17 cellular contexts compared by ENCODE assay signal in genomic region chr2:167489307-167489706, GRCh38.
"Had no signal": no experiment of that assay in that cellular context is flagged by ENCODE, and none has a peak within 500 bp of the region (broad histone marks: within the 10 kb centered on the region; RNA-seq: fewer than 3 reads in every experiment).

No MANE protein-coding gene starts in this region.

- H3K27me3 ChIP-seq: ascending aorta, right atrium auricular region, spleen, tibial artery had no signal

- H3K27me3 Mint-ChIP-seq: activated CD4-positive, alpha-beta T cell treated with anti-CD3 and anti-CD28 coated beads, Interleukin-2, amount 10 ng/mL, durations not matched to agents 24 days and 14 days; naive B cell; progenitor cell of endocrine pancreas had no signal

- DNase-seq: activated CD4-positive, alpha-beta T cell treated with anti-CD3 and anti-CD28 coated beads, Interleukin-2, amount 10 ng/mL, durations not matched to agents 24 days and 14 days; activated CD8-positive, alpha-beta T cell treated with anti-CD3 and anti-CD28 coated beads, Interleukin-2, amount 10 ng/mL, durations not matched to agents 7 days and 5 days; dermis blood vessel endothelial cell; effector memory CD4-positive, alpha-beta T cell; left colon; mesenchymal stem cell; naive B cell; SK-N-SH; spleen; stimulated activated CD4-positive, alpha-beta T cell treated with anti-CD3 and anti-CD28 coated beads, Interleukin-4, amount 100 ng/mL, for 1 hour; stimulated activated naive CD8-positive, alpha-beta T cell treated with anti-CD3 and anti-CD28 coated beads, Interleukin-15, Interleukin-2, amounts not matched to agents 100 U/mL and 50 U/mL, for 24 hours; tibial artery had no signal

- H3K9me3 Mint-ChIP-seq: activated CD4-positive, alpha-beta T cell treated with anti-CD3 and anti-CD28 coated beads, Interleukin-2, amount 10 ng/mL, durations not matched to agents 24 days and 14 days; activated naive CD4-positive, alpha-beta T cell treated with anti-CD3 and anti-CD28 coated beads, Interleukin-2, amount 50 U/mL, for 72 hours had no signal

- H3K4me1 ChIP-seq: ascending aorta, right atrium auricular region, spleen had no signal

- H3K36me3 ChIP-seq: ascending aorta, right atrium auricular region, spleen, tibial artery had no signal

- H3K27ac ChIP-seq: ascending aorta, right atrium auricular region, spleen, tibial artery had no signal

- ATAC-seq: activated CD4-positive, CD25-positive, alpha-beta regulatory T cell treated with anti-CD3 and anti-CD28 coated beads, Interleukin-2, amount 50 U/mL, for 24 hours; activated CD8-positive, alpha-beta T cell treated with anti-CD3 and anti-CD28 coated beads, Interleukin-2, amount 10 ng/mL, durations not matched to agents 7 days and 5 days; activated naive CD4-positive, alpha-beta T cell treated with anti-CD3 and anti-CD28 coated beads, Interleukin-2, amount 50 U/mL, for 72 hours; left colon; stimulated activated naive CD8-positive, alpha-beta T cell treated with anti-CD3 and anti-CD28 coated beads, Interleukin-15, Interleukin-2, amounts not matched to agents 100 U/mL and 50 U/mL, for 24 hours had no signal

- H3K4me3 ChIP-seq: ascending aorta, right atrium auricular region, spleen, tibial artery had no signal

- H3K27ac Mint-ChIP-seq: activated CD4-positive, alpha-beta T cell treated with anti-CD3 and anti-CD28 coated beads, Interleukin-2, amount 10 ng/mL, durations not matched to agents 24 days and 14 days; activated CD8-positive, alpha-beta T cell treated with anti-CD3 and anti-CD28 coated beads, Interleukin-2, amount 10 ng/mL, durations not matched to agents 7 days and 5 days; activated naive CD4-positive, alpha-beta T cell treated with anti-CD3 and anti-CD28 coated beads, Interleukin-2, amount 50 U/mL, for 72 hours; naive B cell; progenitor cell of endocrine pancreas had no signal

- H3K36me3 Mint-ChIP-seq: activated naive CD4-positive, alpha-beta T cell treated with anti-CD3 and anti-CD28 coated beads, Interleukin-2, amount 50 U/mL, for 72 hours; naive B cell had no signal

- H3K4me3 Mint-ChIP-seq: activated CD4-positive, alpha-beta T cell treated with anti-CD3 and anti-CD28 coated beads, Interleukin-2, amount 10 ng/mL, durations not matched to agents 24 days and 14 days; activated CD8-positive, alpha-beta T cell treated with anti-CD3 and anti-CD28 coated beads, Interleukin-2, amount 10 ng/mL, durations not matched to agents 7 days and 5 days; naive B cell had no signal

- H3K4me1 Mint-ChIP-seq: activated CD4-positive, alpha-beta T cell treated with anti-CD3 and anti-CD28 coated beads, Interleukin-2, amount 10 ng/mL, durations not matched to agents 24 days and 14 days; naive B cell had no signal

- H3K9me3 ChIP-seq: ascending aorta, right atrium auricular region, SK-N-SH, spleen, tibial artery had no signal
